11 cellular contexts compared by ENCODE assay signal in genomic region chrX:104310084-104310483, GRCh38. TPM values are rescaled to one million over a fixed set of nuclear protein-coding genes. Genes with fewer than 3 reads are reported as not detected.
A peak's percentile ranks its signal among the peaks of the same experiment; 100 is the strongest.
DNase-seq lines count a peak whose midpoint lies in the region; TF ChIP-seq lines count a peak whose summit lies in the region.
"Had no signal": no experiment of that assay in that cellular context is flagged by ENCODE, and none has a peak within 500 bp of the region (broad histone marks: within the 10 kb centered on the region; RNA-seq: fewer than 3 reads in every experiment).

No MANE protein-coding gene starts in this region.

- H3K4me1 Mint-ChIP-seq in immature natural killer cell = no peaks in the 10 kb centered on the region
- H3K4me1 Mint-ChIP-seq: central memory CD8-positive, alpha-beta T cell had no signal

- TF ChIP-seq CTCF in esophagus muscularis mucosa (IDR thresholded peaks at IDR 0.05) = no peak

- H3K27ac Mint-ChIP-seq in immature natural killer cell = no peak overlapping the region

- no peak overlapping the region for H3K27ac ChIP-seq in esophagus muscularis mucosa (replicated peaks in 1 of 4)

- peak; percentile 34 for DNase-seq in AG08395 (ENCODE audit: low spot score)
- DNase-seq in HuH-7.5 (ENCODE audit: low spot score) = peak; percentile 1
- DNase-seq in amniotic stem cell (lab: John Stamatoyannopoulos, UW) = peak; percentile 0
- DNase-seq in kidney tubule cell (ENCODE audit: low spot score) = peak; percentile 36
- no peak for DNase-seq in immature natural killer cell
- DNase-seq in ecto neural progenitor cell (ENCODE audit: low spot score) = no peak
- no peak for DNase-seq in T-helper 9 cell
- DNase-seq in esophagus muscularis mucosa (ENCODE audit: extremely low spot score) = no peak

- no peak overlapping the region for H3K4me3 Mint-ChIP-seq in immature natural killer cell
- H3K4me3 Mint-ChIP-seq: central memory CD8-positive, alpha-beta T cell had no signal

- H3K4me3 ChIP-seq in esophagus muscularis mucosa = peak overlapping the region in 1 of 4 donors; percentile 30

- intact Hi-C loops in esophagus muscularis mucosa (cut with DNase I) = no loop called here

- no peaks in the 10 kb centered on the region for H3K9me3 ChIP-seq in esophagus muscularis mucosa

- peaks cover 0 to 8% (median 1%) of the 10 kb centered on the region in 3 donors for H3K27me3 Mint-ChIP-seq in immature natural killer cell (ENCODE audit: low read depth in 3 of 3)
- H3K27me3 Mint-ChIP-seq: central memory CD8-positive, alpha-beta T cell had no signal

- no peak for TF ChIP-seq EP300 in esophagus muscularis mucosa (IDR thresholded peaks at IDR 0.05)

- no peaks in the 10 kb centered on the region for H3K36me3 Mint-ChIP-seq in immature natural killer cell

- TF ChIP-seq POLR2A in esophagus muscularis mucosa (IDR thresholded peaks at IDR 0.05; ENCODE audit: low read depth) = no peak

- H3K36me3 ChIP-seq in esophagus muscularis mucosa = no peaks in the 10 kb centered on the region

- H3K27me3 ChIP-seq in esophagus muscularis mucosa = no peaks in the 10 kb centered on the region

- H3K4me1 ChIP-seq in esophagus muscularis mucosa = no peaks in the 10 kb centered on the region

- 46% methylated on average over 11 of the region's 11 CpGs for WGBS in esophagus muscularis mucosa

- H3K9me3 Mint-ChIP-seq in immature natural killer cell = no peaks in the 10 kb centered on the region
- H3K9me3 Mint-ChIP-seq: central memory CD8-positive, alpha-beta T cell had no signal

RNA-seq across cellular contexts. Expression of gene ESX1, which starts 55.4 kb away (rescaled TPM):
- polyA plus RNA-seq in immature natural killer cell = not detected
- not detected for total RNA-seq in esophagus muscularis mucosa
- total RNA-seq: pulmonary artery endothelial cell, ureter had no signal

Comparison
In these comparisons a context has a peak if more than half of its experiments do, and no peak if none do; other contexts are left out.
1. DNase-seq: peak in AG08395 (single experiment), HuH-7.5 (single experiment), amniotic stem cell (single experiment) and kidney tubule cell (single experiment); none in immature natural killer cell (0 of 3), ecto neural progenitor cell (single experiment), T-helper 9 cell (single experiment) and esophagus muscularis mucosa (single experiment).